ENCODE assay signal across 10 cellular contexts in genomic region chr18:12879840-12880531, GRCh38. TPM values are rescaled to one million over a fixed set of nuclear protein-coding genes. Genes with fewer than 3 reads are reported as not detected.
DNase-seq lines count a peak whose midpoint lies in the region; ATAC-seq, FAIRE-seq and TF ChIP-seq lines count a peak whose summit lies in the region.
"Had no signal": no experiment of that assay in that cellular context is flagged by ENCODE, and none has a peak within 500 bp of the region (broad histone marks: within the 10 kb centered on the region; RNA-seq: fewer than 3 reads in every experiment).

No MANE protein-coding gene starts in this region.

- in situ Hi-C loops in HepG2 (cut with HindIII; ENCODE audit: extremely low pct_ligation_motif_present, low pct_unique_long_range_greater_than_20kb), result no loop called here

- WGBS in HepG2 (ENCODE audit: low lambda C conversion rate), result 90% methylated on average over 7 of the region's 7 CpGs
- WGBS in right lobe of liver (ENCODE audit: insufficient coverage, low coverage, low lambda C conversion rate, missing lambda C conversion rate), result 64% methylated on average over 7 of the region's 7 CpGs

- 0 out of 2 replicates have a peak overlapping the region, but pooled peaks have one; percentile 2 for H3K4me2 ChIP-seq in HepG2 (ENCODE audit: low read depth, low read length)

- H2AFZ ChIP-seq in HepG2 (ENCODE audit: low read length), result no peak overlapping the region

- no peaks in the 10 kb centered on the region for H4K20me1 ChIP-seq in HepG2 (ENCODE audit: insufficient read depth, low read length)

- POLR2A ChIA-PET in HepG2 (lab: Yijun Ruan, JAX), result no interaction called here

- DNase-seq in HepG2 (ENCODE audit: low spot score) (no peak), right lobe of liver (no peak), SKM-1 (lab: John Stamatoyannopoulos, UW; ENCODE audit: unreplicated experiment) (peak; percentile 42), iPS-NIHi11 (ENCODE audit: low spot score) (peak; percentile 24), NCI-H1694 treated with DMSO at 0.1 percent for 48 hours (lab: John Stamatoyannopoulos, UW) (no peak), activated gamma-delta T cell treated with Interleukin-2 at 50 U/mL for 16 hours (no peak), GM10266 (ENCODE audit: extremely low spot score) (no peak)

- no TSS peak for BruUV-seq in HepG2 (replicated peaks; lab: Mats Ljungman, UMichigan)

- H3K9me3 ChIP-seq in HepG2 (ENCODE audit: low read length), result no peaks in the 10 kb centered on the region
- no peaks in the 10 kb centered on the region for H3K9me3 ChIP-seq in right lobe of liver
- H3K9me3 ChIP-seq: prostate gland had no signal

- H3K9ac ChIP-seq in HepG2 (ENCODE audit: insufficient read depth, low read depth, low read length), result no peak overlapping the region

- H3K4me1 ChIP-seq in HepG2 (ENCODE audit: insufficient read depth, low read length), result peaks cover 75% of the 10 kb centered on the region
- peaks cover 0 to 36% (median 10%) of the 10 kb centered on the region in 4 donors for H3K4me1 ChIP-seq in right lobe of liver
- H3K4me1 ChIP-seq: prostate gland had no signal

- peaks cover 78% of the 10 kb centered on the region for H3K79me2 ChIP-seq in HepG2 (ENCODE audit: insufficient read depth, low read length)

- H3K36me3 ChIP-seq in HepG2 (replicated peaks in 1 of 2; ENCODE audit: control insufficient read depth in 1 of 2, insufficient read depth in 2 of 2, low read length in 2 of 2) (no peaks in the 10 kb centered on the region; a peak in 1 of 5 replicates), right lobe of liver (no peaks in the 10 kb centered on the region)
- H3K36me3 ChIP-seq: prostate gland had no signal

- H3K27ac ChIP-seq in HepG2 (ENCODE audit: extremely low read length, insufficient read depth, low read length) (no peak overlapping the region), right lobe of liver (peak overlapping the region in 1 of 3 donors; percentile 27)
- H3K27ac ChIP-seq: C4-2B, prostate gland had no signal

- TF ChIP-seq EP300 in HepG2 (IDR thresholded peaks at IDR 0.05; ENCODE audit: low read depth in 2 of 2, low read length in 2 of 2) (no peak), HepG2 (CRISPR knock-in tag; IDR thresholded peaks at IDR 0.05; ENCODE audit: borderline replicate concordance) (no peak)

- H3K27me3 ChIP-seq in HepG2 (ENCODE audit: control insufficient read depth in 1 of 2, insufficient read depth in 2 of 2, low read length in 2 of 2), result no peaks in the 10 kb centered on the region; a peak in 1 of 5 replicates
- H3K27me3 ChIP-seq in right lobe of liver, result no peaks in the 10 kb centered on the region

- intact Hi-C loops in HepG2 (cut with micrococcal nuclease; ENCODE audit: unreplicated experiment) (loop anchor here (1.0 kb wide), 1 partner anchor 12 kb away; no protein-coding TSS in a partner anchor), right lobe of liver (cut with DNase I) (no loop called here)

- H3K4me3 ChIP-seq in HepG2 (replicated peaks in 1 of 3; ENCODE audit: insufficient read depth in 1 of 3, low read depth in 2 of 3, low read length in 3 of 3), result no peak overlapping the region
- H3K4me3 ChIP-seq in right lobe of liver, result no peak overlapping the region
- H3K4me3 ChIP-seq: prostate gland had no signal

- FAIRE-seq in HepG2 (lab: Jason Lieb, UNC), result no peak

- TF ChIP-seq RAD21 in HepG2 (CRISPR knock-in tag; IDR thresholded peaks at IDR 0.05), result no peak

- no peak for TF ChIP-seq CTCF in HepG2 (CRISPR knock-in tag; IDR thresholded peaks at IDR 0.05)
- no peak for TF ChIP-seq CTCF in right lobe of liver (IDR thresholded peaks at IDR 0.05)
- no peak for TF ChIP-seq CTCF in GM10266 (IDR thresholded peaks at IDR 0.05; ENCODE audit: control insufficient read depth, insufficient read depth, low read depth, missing control alignments)

- TF ChIP-seq POLR2A in HepG2 (IDR thresholded peaks at IDR 0.05; ENCODE audit: insufficient read depth in 1 of 2, low read depth in 2 of 2, low read length in 2 of 2) (no peak), right lobe of liver (IDR thresholded peaks at IDR 0.05) (no peak)

- ATAC-seq in HepG2 (no peak), right lobe of liver (no peak), HG03565 (IDR thresholded peaks at IDR 0.05; ENCODE audit: unreplicated experiment) (no peak)

- CTCF ChIA-PET in HepG2 (lab: Yijun Ruan, JAX; ENCODE audit: low intra/inter-chr PET ratio, low total read pairs), result no interaction called here

TF ChIP-seq in HepG2, 621 proteins besides CTCF, POLR2A, EP300 and RAD21:
- TF ChIP-seq GPBP1L1 (CRISPR knock-in tag; IDR thresholded peaks at IDR 0.05) (no peak), RBFOX2 (IDR thresholded peaks at IDR 0.05; ENCODE audit: low read depth, low read length) (0 out of 2 replicates have a peak, but pooled peaks have one; percentile 16), JUNB (CRISPR knock-in tag; IDR thresholded peaks at IDR 0.05; ENCODE audit: borderline replicate concordance) (0 out of 2 replicates have a peak, but pooled peaks have one; percentile 33), CREM (IDR thresholded peaks at IDR 0.05) (no peak), CREM (CRISPR knock-in tag; IDR thresholded peaks at IDR 0.05) (no peak), GATAD1 (CRISPR knock-in tag; IDR thresholded peaks at IDR 0.05) (no peak)

RNA-seq across cellular contexts. Expression of gene PTPN2, which starts 4.1 kb away (rescaled TPM):
- 41.5 and 50.4 TPM in 2 replicates for total RNA-seq in HepG2 (2016; rRNA removed; fragmentation: Illumina TruSeq; extraction: Trizol)
- 49.3 and 52.6 TPM in 2 replicates for total RNA-seq in HepG2 (2016; cell fraction: cytosol; rRNA removed; fragmentation: Illumina TruSeq; extraction: Trizol; ENCODE audit: low read depth)
- total RNA-seq in HepG2 (2016; cell fraction: insoluble cytoplasmic fraction; rRNA removed; fragmentation: Illumina TruSeq; extraction: Trizol), result 38.4 and 56.0 TPM in 2 replicates
- total RNA-seq in HepG2 (2016; cell fraction: membrane; rRNA removed; fragmentation: Illumina TruSeq; extraction: Trizol), result 51.7 and 54.4 TPM in 2 replicates
- 26.0 and 29.7 TPM in 2 replicates for total RNA-seq in HepG2 (2016; cell fraction: nucleus; rRNA removed; fragmentation: Illumina TruSeq; extraction: Trizol)
- polyA plus RNA-seq in HepG2 (2011; rRNA removed), result 19.0 and 24.9 TPM in 2 replicates
- polyA plus RNA-seq in HepG2 (2011; cell fraction: cytosol; rRNA removed), result 10.2 and 14.5 TPM in 2 replicates
- polyA plus RNA-seq in HepG2 (2011; cell fraction: nucleus; rRNA removed), result 11.5 and 12.9 TPM in 2 replicates
- 22.1 and 25.7 TPM in 2 replicates for polyA plus RNA-seq in HepG2 (2012)
- 32.5 and 35.5 TPM in 2 replicates for polyA plus RNA-seq in HepG2 (2016; cell fraction: cytosol; fragmentation: Illumina TruSeq; extraction: Trizol; ENCODE audit: low read depth)
- 63.2 and 65.8 TPM in 2 replicates for polyA plus RNA-seq in HepG2 (2016; cell fraction: insoluble cytoplasmic fraction; fragmentation: Illumina TruSeq; extraction: Trizol; ENCODE audit: low read depth)
- polyA plus RNA-seq in HepG2 (2016; cell fraction: membrane; fragmentation: Illumina TruSeq; extraction: Trizol; ENCODE audit: low read depth), result 42.7 and 43.8 TPM in 2 replicates
- 42.7 and 47.1 TPM in 2 replicates for polyA plus RNA-seq in HepG2 (2016; cell fraction: nucleus; fragmentation: Illumina TruSeq; extraction: Trizol; ENCODE audit: insufficient read depth, low read depth)
- 15.3 and 15.9 TPM in 2 replicates for polyA minus RNA-seq in HepG2 (2011; rRNA and poly(A)+ RNA removed; ENCODE audit: low replicate concordance)
- polyA minus RNA-seq in HepG2 (2011; cell fraction: cytosol; rRNA and poly(A)+ RNA removed), result 19.2 and 19.3 TPM in 2 replicates
- polyA minus RNA-seq in HepG2 (2011; cell fraction: nucleus; rRNA and poly(A)+ RNA removed), result 31.0 and 33.9 TPM in 2 replicates
- 10 to 100 TPM in 5 of 6 experiments, 1 to 10 TPM in 1; 7.5 to 41.1 (median 14.7) TPM for total RNA-seq in right lobe of liver

Comparison
In these comparisons a context has a peak if more than half of its experiments do, and no peak if none do; other contexts are left out.
1. DNase-seq: peak in SKM-1 (single experiment) and iPS-NIHi11 (single experiment); none in HepG2 (single experiment), right lobe of liver (0 of 3), NCI-H1694 treated with DMSO at 0.1 percent for 48 hours (single experiment), activated gamma-delta T cell treated with Interleukin-2 at 50 U/mL for 16 hours (single experiment) and GM10266 (single experiment).